1 cellular context compared by ENCODE assay signal in the genomic region with DNA sequence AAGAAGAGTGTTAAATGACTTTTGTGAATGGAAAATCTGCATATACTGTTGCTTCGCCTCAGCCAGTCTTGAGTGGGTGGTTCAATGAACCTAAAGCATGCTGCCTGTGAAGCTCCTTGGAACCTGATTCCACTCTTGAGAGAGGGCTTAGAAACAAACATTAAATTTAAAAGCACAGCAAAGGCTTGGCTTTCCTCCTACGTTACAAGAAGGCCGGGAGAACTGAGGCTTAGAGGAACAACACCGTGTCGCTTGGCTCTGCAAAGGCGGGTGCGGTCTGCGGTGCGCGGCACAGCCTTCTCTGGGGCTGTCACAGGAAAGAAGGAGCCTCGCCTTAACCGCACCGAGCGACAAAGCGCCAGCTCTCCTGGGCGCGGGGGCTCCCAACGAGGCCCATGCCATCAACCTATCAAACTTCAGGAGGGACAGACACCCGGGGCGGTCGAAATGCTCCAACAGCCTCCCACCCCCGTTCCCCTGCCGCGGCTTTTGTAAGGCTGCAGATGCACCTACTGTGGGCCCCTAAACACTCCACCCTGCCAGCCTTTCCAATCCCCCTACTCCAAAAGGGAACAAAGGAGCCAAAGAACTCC.
A peak's percentile ranks its signal among the peaks of the same experiment; 100 is the strongest.
TF ChIP-seq lines count a peak whose summit lies in the region.

No MANE protein-coding gene starts in this region.

TF ChIP-seq in K562, 482 proteins besides CTCF, POLR2A, EP300 and RAD21 (continued from another document):
- TF ChIP-seq, protein P1, sequence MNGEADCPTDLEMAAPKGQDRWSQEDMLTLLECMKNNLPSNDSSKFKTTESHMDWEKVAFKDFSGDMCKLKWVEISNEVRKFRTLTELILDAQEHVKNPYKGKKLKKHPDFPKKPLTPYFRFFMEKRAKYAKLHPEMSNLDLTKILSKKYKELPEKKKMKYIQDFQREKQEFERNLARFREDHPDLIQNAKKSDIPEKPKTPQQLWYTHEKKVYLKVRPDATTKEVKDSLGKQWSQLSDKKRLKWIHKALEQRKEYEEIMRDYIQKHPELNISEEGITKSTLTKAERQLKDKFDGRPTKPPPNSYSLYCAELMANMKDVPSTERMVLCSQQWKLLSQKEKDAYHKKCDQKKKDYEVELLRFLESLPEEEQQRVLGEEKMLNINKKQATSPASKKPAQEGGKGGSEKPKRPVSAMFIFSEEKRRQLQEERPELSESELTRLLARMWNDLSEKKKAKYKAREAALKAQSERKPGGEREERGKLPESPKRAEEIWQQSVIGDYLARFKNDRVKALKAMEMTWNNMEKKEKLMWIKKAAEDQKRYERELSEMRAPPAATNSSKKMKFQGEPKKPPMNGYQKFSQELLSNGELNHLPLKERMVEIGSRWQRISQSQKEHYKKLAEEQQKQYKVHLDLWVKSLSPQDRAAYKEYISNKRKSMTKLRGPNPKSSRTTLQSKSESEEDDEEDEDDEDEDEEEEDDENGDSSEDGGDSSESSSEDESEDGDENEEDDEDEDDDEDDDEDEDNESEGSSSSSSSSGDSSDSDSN (IDR thresholded peaks at IDR 0.05; ENCODE audit: borderline replicate concordance in 1 of 2, low read depth in 2 of 2, low read length in 2 of 2), result 0 out of 4 replicates have a peak, but pooled peaks of 1 of the 2 experiments have one; percentile 37
- TF ChIP-seq, protein P2, sequence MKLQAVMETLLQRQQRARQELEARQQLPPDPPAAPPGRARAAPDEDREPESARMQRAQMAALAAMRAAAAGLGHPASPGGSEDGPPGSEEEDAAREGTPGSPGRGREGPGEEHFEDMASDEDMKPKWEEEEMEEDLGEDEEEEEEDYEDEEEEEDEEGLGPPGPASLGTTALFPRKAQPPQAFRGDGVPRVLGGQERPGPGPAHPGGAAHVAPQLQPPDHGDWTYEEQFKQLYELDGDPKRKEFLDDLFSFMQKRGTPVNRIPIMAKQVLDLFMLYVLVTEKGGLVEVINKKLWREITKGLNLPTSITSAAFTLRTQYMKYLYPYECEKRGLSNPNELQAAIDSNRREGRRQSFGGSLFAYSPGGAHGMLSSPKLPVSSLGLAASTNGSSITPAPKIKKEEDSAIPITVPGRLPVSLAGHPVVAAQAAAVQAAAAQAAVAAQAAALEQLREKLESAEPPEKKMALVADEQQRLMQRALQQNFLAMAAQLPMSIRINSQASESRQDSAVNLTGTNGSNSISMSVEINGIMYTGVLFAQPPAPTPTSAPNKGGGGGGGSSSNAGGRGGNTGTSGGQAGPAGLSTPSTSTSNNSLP (IDR thresholded peaks at IDR 0.05; ENCODE audit: borderline replicate concordance, low read depth, low read length), result no peak
- TF ChIP-seq HDAC1 (IDR thresholded peaks at IDR 0.05) (no peak), HMG20A (CRISPR knock-in tag; conservative IDR thresholded peaks at IDR 0.05) (no peak), ZKSCAN1 (IDR thresholded peaks at IDR 0.05; ENCODE audit: low read depth, low read length) (no peak), E2F3 (CRISPR knock-in tag; IDR thresholded peaks at IDR 0.05) (no peak), U2AF1 (optimal IDR thresholded peaks at IDR 0.05; ENCODE audit: low read depth, low read length) (no peak), SIN3B (IDR thresholded peaks at IDR 0.05; ENCODE audit: low read depth) (no peak), RB1 (IDR thresholded peaks at IDR 0.05; ENCODE audit: low read depth) (no peak), SIN3A (IDR thresholded peaks at IDR 0.05; ENCODE audit: borderline replicate concordance in 2 of 2, control insufficient read depth in 1 of 2, low read depth in 2 of 2, low read length in 2 of 2) (0 out of 4 replicates have a peak, but pooled peaks of 1 of the 2 experiments have one; percentile 53), ELF1 (tag; IDR thresholded peaks at IDR 0.05) (no peak), NBN (IDR thresholded peaks at IDR 0.05; ENCODE audit: low read depth) (0 out of 2 replicates have a peak, but pooled peaks have one; percentile 48), XRCC5 (IDR thresholded peaks at IDR 0.05; ENCODE audit: low read depth, low read length) (peak; percentile 0; the same call in 1 of the 2 replicates), SMARCE1 (IDR thresholded peaks at IDR 0.05) (0 out of 2 replicates have a peak, but pooled peaks have one; percentile 13), ETS2 (tag; IDR thresholded peaks at IDR 0.05; ENCODE audit: borderline replicate concordance, poor library complexity, severe bottlenecking) (no peak), ZBTB26 (CRISPR knock-in tag; IDR thresholded peaks at IDR 0.05) (no peak), TGIF2 (CRISPR knock-in tag; IDR thresholded peaks at IDR 0.05) (no peak), ZNF263 (CRISPR knock-in tag; IDR thresholded peaks at IDR 0.05; ENCODE audit: borderline replicate concordance) (0 out of 2 replicates have a peak, but pooled peaks have one; percentile 30), PRMT5 (CRISPR knock-in tag; IDR thresholded peaks at IDR 0.05) (no peak), MEF2A (IDR thresholded peaks at IDR 0.05; ENCODE audit: control insufficient read depth, low read depth, low read length) (no peak), ZBTB34 (CRISPR knock-in tag; IDR thresholded peaks at IDR 0.05) (no peak), EGR1 (conservative IDR thresholded peaks at IDR 0.05) (peak; percentile 38; the same call in 1 of the 2 replicates), ADNP (tag; IDR thresholded peaks at IDR 0.05) (no peak), HNRNPK (IDR thresholded peaks at IDR 0.05; ENCODE audit: low read depth, low read length, poor library complexity, severe bottlenecking) (no peak), TAF1 (IDR thresholded peaks at IDR 0.05; ENCODE audit: control insufficient read depth, extremely low read depth, insufficient read depth, low read length, severe bottlenecking) (peak; percentile 45), ELF4 (CRISPR knock-in tag; IDR thresholded peaks at IDR 0.05) (no peak), CTBP1 (IDR thresholded peaks at IDR 0.05; ENCODE audit: borderline replicate concordance) (0 out of 2 replicates have a peak, but pooled peaks have one; percentile 2), MNT (conservative IDR thresholded peaks at IDR 0.05) (no peak; a peak in 1 of 4 replicates), RBBP5 (IDR thresholded peaks at IDR 0.05; ENCODE audit: borderline replicate concordance, insufficient read depth, low read length, poor library complexity, severe bottlenecking) (peak; percentile 58), RFX7 (CRISPR knock-in tag; IDR thresholded peaks at IDR 0.05) (no peak), HDAC6 (IDR thresholded peaks at IDR 0.05; ENCODE audit: low read depth, low read length) (no peak)
- TF ChIP-seq, protein P3, sequence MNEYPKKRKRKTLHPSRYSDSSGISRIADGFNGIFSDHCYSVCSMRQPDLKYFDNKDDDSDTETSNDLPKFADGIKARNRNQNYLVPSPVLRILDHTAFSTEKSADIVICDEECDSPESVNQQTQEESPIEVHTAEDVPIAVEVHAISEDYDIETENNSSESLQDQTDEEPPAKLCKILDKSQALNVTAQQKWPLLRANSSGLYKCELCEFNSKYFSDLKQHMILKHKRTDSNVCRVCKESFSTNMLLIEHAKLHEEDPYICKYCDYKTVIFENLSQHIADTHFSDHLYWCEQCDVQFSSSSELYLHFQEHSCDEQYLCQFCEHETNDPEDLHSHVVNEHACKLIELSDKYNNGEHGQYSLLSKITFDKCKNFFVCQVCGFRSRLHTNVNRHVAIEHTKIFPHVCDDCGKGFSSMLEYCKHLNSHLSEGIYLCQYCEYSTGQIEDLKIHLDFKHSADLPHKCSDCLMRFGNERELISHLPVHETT (CRISPR knock-in tag; conservative IDR thresholded peaks at IDR 0.05 in 1 of 2, IDR thresholded peaks at IDR 0.05 in 1 of 2), result no peak
